11 cellular contexts compared by ENCODE assay signal in genomic region chr17:41691031-41691777, GRCh38. TPM values are rescaled to one million over a fixed set of nuclear protein-coding genes. Genes with fewer than 3 reads are reported as not detected.
A peak's percentile ranks its signal among the peaks of the same experiment; 100 is the strongest.
DNase-seq lines count a peak whose midpoint lies in the region; ATAC-seq, FAIRE-seq and TF ChIP-seq lines count a peak whose summit lies in the region.
"Had no signal": no experiment of that assay in that cellular context is flagged by ENCODE, and none has a peak within 500 bp of the region (broad histone marks: within the 10 kb centered on the region; RNA-seq: fewer than 3 reads in every experiment).

No MANE protein-coding gene starts in this region.

- no TSS peak for BruUV-seq in K562 (replicated peaks; lab: Mats Ljungman, UMichigan)

- peak overlapping the region; percentile 74 to 91; a peak in 1 of 4 replicates for H3K9ac ChIP-seq in K562 (ENCODE audit: insufficient read depth in 1 of 2, low read depth in 2 of 2, low read length in 2 of 2)

- WGBS in K562 (ENCODE audit: insufficient coverage, low coverage, missing lambda C conversion rate) = 83% methylated on average over 10 of the region's 10 CpGs

- no peak for DNase-seq in AG10803 (ENCODE audit: low read depth)
- peak; percentile 12 for DNase-seq in HT-29 (ENCODE audit: low spot score)
- no peak for DNase-seq in K562 (ENCODE audit: extremely low read depth in 1 of 4, low spot score in 3 of 4)
- no peak for DNase-seq in mesothelial cell of epicardium (ENCODE audit: low spot score in 2 of 2, unreplicated experiment in 2 of 2)
- no peak for DNase-seq in NCI-H345 treated with DMSO at 0.1 percent for 48 hours (lab: John Stamatoyannopoulos, UW; ENCODE audit: unreplicated experiment)
- DNase-seq: amygdala, H7, SHP77 treated with DMSO at 0.1 percent for 48 hours had no signal

- H4K20me1 ChIP-seq in K562 (replicated peaks; ENCODE audit: control insufficient read depth, insufficient read depth, low read length) = peaks cover 15% of the 10 kb centered on the region

- TF ChIP-seq CTCF in AG10803 (conservative IDR thresholded peaks at IDR 0.05; ENCODE audit: low read length) (no peak), K562 (IDR thresholded peaks at IDR 0.05 in 2 of 3, conservative IDR thresholded peaks at IDR 0.05 in 1 of 3; ENCODE audit: insufficient read depth in 2 of 3, low read depth in 1 of 3, low read length in 3 of 3) (no peak), mesothelial cell of epicardium (IDR thresholded peaks at IDR 0.05; ENCODE audit: unreplicated experiment) (no peak)

- in situ Hi-C loops in K562 (cut with MboI) = no loop called here

- peak overlapping the region; percentile 92 for H3K4me3 Mint-ChIP-seq in mesothelial cell of epicardium

- POLR2A ChIA-PET in K562 (lab: Yijun Ruan, JAX) = interaction anchor here (0.6 to 7.4 kb wide), 35 partner anchors 12 to 1328 kb away, joined by 3 to 406 read pairs (median 4); partner anchors contain the start of genes DNAJC7, JUP, KRT19 and ODAD4

- H2AFZ ChIP-seq in K562 (ENCODE audit: low read depth, low read length) = no peak overlapping the region

- TF ChIP-seq RAD21 in K562 (CRISPR knock-in tag; conservative IDR thresholded peaks at IDR 0.05 in 1 of 2, IDR thresholded peaks at IDR 0.05 in 1 of 2) = no peak

- no peaks in the 10 kb centered on the region for H3K9me1 ChIP-seq in K562 (ENCODE audit: control insufficient read depth, insufficient read depth, low read length)

- H3K27me3 Mint-ChIP-seq in mesothelial cell of epicardium (ENCODE audit: low read depth) = no peaks in the 10 kb centered on the region

- CTCF ChIA-PET in K562 (lab: Yijun Ruan, JAX; ENCODE audit: low intra/inter-chr PET ratio) = interaction anchor here (0.7 kb wide), 1 partner anchor 29 kb away, joined by 3 read pairs; no protein-coding TSS in a partner anchor

- H3K4me3 ChIP-seq in AG10803 (ENCODE audit: low read length) (peak overlapping the region; percentile 71), K562 (no peak overlapping the region; the same call in 1 of the 2 replicates)

- H3K9me3 ChIP-seq in K562 (replicated peaks; ENCODE audit: control insufficient read depth, insufficient read depth, low read depth, low read length) = no peaks in the 10 kb centered on the region

- H3K9me3 Mint-ChIP-seq in mesothelial cell of epicardium = no peaks in the 10 kb centered on the region

- peak overlapping the region; percentile 16 for H3K27ac Mint-ChIP-seq in mesothelial cell of epicardium

- peak overlapping the region; percentile 92; the same call in 2 of the 3 replicates for H3K27ac ChIP-seq in K562 (ENCODE audit: extremely low read depth, low read depth, low read length)

- intact Hi-C loops in K562 (cut with micrococcal nuclease) = no loop called here

- FAIRE-seq in K562 (lab: Jason Lieb, UNC) = no peak

- H3K36me3 ChIP-seq in K562 (ENCODE audit: control insufficient read depth, insufficient read depth, low read length) = peaks cover 53% of the 10 kb centered on the region

- TF ChIP-seq POLR2A in K562 (conservative IDR thresholded peaks at IDR 0.05) = no peak; the same call in 1 of the 2 replicates

- H3K4me2 ChIP-seq in K562 (ENCODE audit: insufficient read depth, low read length) = peak overlapping the region; percentile 99

- peaks cover 34% of the 10 kb centered on the region for H3K79me2 ChIP-seq in K562 (ENCODE audit: control insufficient read depth, insufficient read depth, low read length)

- peaks cover 11 to 24% of the 10 kb centered on the region in 2 experiments; a peak in 4 of 5 replicates for H3K4me1 ChIP-seq in K562 (replicated peaks in 1 of 2; ENCODE audit: control insufficient read depth in 2 of 2, insufficient read depth in 2 of 2, low read length in 2 of 2)

- H3K4me1 Mint-ChIP-seq in mesothelial cell of epicardium = peaks cover 17% of the 10 kb centered on the region

- peaks cover 26% of the 10 kb centered on the region for H3K36me3 Mint-ChIP-seq in mesothelial cell of epicardium

- no peak for TF ChIP-seq EP300 in K562 (IDR thresholded peaks at IDR 0.05; ENCODE audit: low read length)

- no peak for ATAC-seq in K562
- ATAC-seq in GM19351 (IDR thresholded peaks at IDR 0.05; ENCODE audit: unreplicated experiment) = no peak
- no peak for ATAC-seq in HG02623 (IDR thresholded peaks at IDR 0.05; ENCODE audit: unreplicated experiment)
- ATAC-seq in GM21367 (IDR thresholded peaks at IDR 0.05; ENCODE audit: unreplicated experiment) = no peak

- H3K27me3 ChIP-seq in K562 (ENCODE audit: control insufficient read depth in 2 of 2, insufficient read depth in 2 of 2, low read length in 2 of 2) = no peaks in the 10 kb centered on the region

TF ChIP-seq in K562, 482 proteins besides CTCF, POLR2A, EP300 and RAD21 (continues in another document):
- no peak for TF ChIP-seq CAMTA2 (CRISPR knock-in tag; conservative IDR thresholded peaks at IDR 0.05)

RNA-seq across cellular contexts. Expression of gene EIF1, which starts 2.5 kb away (rescaled TPM):
- 81.6 and 91.6 TPM in 2 replicates for total RNA-seq in HT-29 (2014; rRNA removed; shearing (Covaris generic))
- 298 and 342 TPM in 2 replicates for total RNA-seq in K562 (2011; cell fraction: chromatin; rRNA removed; ENCODE audit: low replicate concordance)
- total RNA-seq in K562 (2011; cell fraction: nucleolus; rRNA removed) = 197 and 220 TPM in 2 replicates
- 315 and 402 TPM in 2 replicates for total RNA-seq in K562 (2011; cell fraction: nucleoplasm; rRNA removed)
- total RNA-seq in K562 (2014; rRNA removed) (81.3 and 85.7 TPM in 2 replicates), K562 (2014; rRNA removed; fragmentation: Illumina TruSeq; extraction: Trizol) (95.4 and 115 TPM in 2 replicates), K562 (2015; rRNA removed; fragmentation: Illumina TruSeq; extraction: Trizol) (67.0 and 77.8 TPM in 2 replicates), K562 (2021) (880 and 965 TPM in 2 replicates), mesothelial cell of epicardium (600 to 610 TPM (median 606 TPM) in 3 replicates)
- polyA plus RNA-seq in K562 (2011; rRNA removed) (255 and 320 TPM in 2 replicates), K562 (2014; fragmentation: Illumina TruSeq; extraction: Trizol) (612 and 683 TPM in 2 replicates), K562 (2014; fragmentation: Nextera tagmentation; extraction: Ambion mirVana) (1,000 to 10,000 TPM; 1,018 to 1,204 TPM), K562 (2014; rRNA removed) (236 and 297 TPM in 2 replicates)
- polyA plus RNA-seq in K562 (2011; cell fraction: cytosol; rRNA removed) = 104 and 119 TPM in 2 replicates
- 247 and 265 TPM in 2 replicates for polyA plus RNA-seq in K562 (2011; cell fraction: nucleus; rRNA removed)
- 675 and 2,132 TPM in 2 replicates for polyA plus RNA-seq in K562 (2012)
- polyA minus RNA-seq in K562 (2011; rRNA and poly(A)+ RNA removed) = 97.5 and 123 TPM in 2 replicates
- polyA minus RNA-seq in K562 (2011; cell fraction: cytosol; rRNA and poly(A)+ RNA removed) = 123 and 125 TPM in 2 replicates
- 139 and 151 TPM in 2 replicates for polyA minus RNA-seq in K562 (2011; cell fraction: nucleus; rRNA and poly(A)+ RNA removed)

RNA-seq across cellular contexts. Expression of gene GAST, which starts 20.9 kb away (rescaled TPM):
- total RNA-seq in HT-29 (2014; rRNA removed; shearing (Covaris generic)) = not detected in 2 replicates
- total RNA-seq in K562 (2011; cell fraction: chromatin; rRNA removed; ENCODE audit: low replicate concordance) = not detected in 2 replicates
- not detected in 2 replicates for total RNA-seq in K562 (2011; cell fraction: nucleolus; rRNA removed)
- total RNA-seq in K562 (2011; cell fraction: nucleoplasm; rRNA removed) = not detected in 2 replicates
- not detected in 2 replicates for total RNA-seq in K562 (2014; rRNA removed)
- total RNA-seq in K562 (2014; rRNA removed; fragmentation: Illumina TruSeq; extraction: Trizol) = not detected in 2 replicates
- not detected in 2 replicates for total RNA-seq in K562 (2015; rRNA removed; fragmentation: Illumina TruSeq; extraction: Trizol)
- total RNA-seq in K562 (2021) = not detected in 2 replicates
- polyA plus RNA-seq in K562 (2011; rRNA removed) = not detected in 2 replicates
- not detected in 2 replicates for polyA plus RNA-seq in K562 (2011; cell fraction: cytosol; rRNA removed)
- not detected in 2 replicates for polyA plus RNA-seq in K562 (2011; cell fraction: nucleus; rRNA removed)
- polyA plus RNA-seq in K562 (2012) = not detected in 2 replicates
- polyA plus RNA-seq in K562 (2014; fragmentation: Illumina TruSeq; extraction: Trizol) = not detected in 2 replicates
- polyA plus RNA-seq in K562 (2014; fragmentation: Nextera tagmentation; extraction: Ambion mirVana) = not detected
- polyA plus RNA-seq in K562 (2014; rRNA removed) = not detected in 2 replicates
- not detected in 2 replicates for polyA minus RNA-seq in K562 (2011; rRNA and poly(A)+ RNA removed)
- not detected in 2 replicates for polyA minus RNA-seq in K562 (2011; cell fraction: cytosol; rRNA and poly(A)+ RNA removed)
- polyA minus RNA-seq in K562 (2011; cell fraction: nucleus; rRNA and poly(A)+ RNA removed) = not detected in 2 replicates
- not detected in 3 replicates for total RNA-seq in mesothelial cell of epicardium
- total RNA-seq: H7 had no signal

RNA-seq across cellular contexts. Expression of gene HAP1, which starts 43.2 kb away (rescaled TPM):
- total RNA-seq in HT-29 (2014; rRNA removed; shearing (Covaris generic)) = not detected in 2 replicates
- total RNA-seq in K562 (2011; cell fraction: chromatin; rRNA removed; ENCODE audit: low replicate concordance) = 0.09 TPM in 1 of 2 replicates, not detected in the other
- not detected in 2 replicates for total RNA-seq in K562 (2011; cell fraction: nucleolus; rRNA removed)
- not detected in 2 replicates for total RNA-seq in K562 (2011; cell fraction: nucleoplasm; rRNA removed)
- total RNA-seq in K562 (2014; rRNA removed) (under 0.01 TPM in 1 of 2 replicates, not detected in the other), K562 (2014; rRNA removed; fragmentation: Illumina TruSeq; extraction: Trizol) (not detected in 2 replicates), K562 (2015; rRNA removed; fragmentation: Illumina TruSeq; extraction: Trizol) (0.04 TPM in 1 of 2 replicates, not detected in the other), K562 (2021) (0.09 TPM in 1 of 2 replicates, not detected in the other), mesothelial cell of epicardium (0.44 to 0.66 TPM (median 0.45 TPM) in 3 replicates)
- polyA plus RNA-seq in K562 (2011; rRNA removed) (not detected in 2 replicates), K562 (2014; fragmentation: Illumina TruSeq; extraction: Trizol) (not detected in 2 replicates), K562 (2014; fragmentation: Nextera tagmentation; extraction: Ambion mirVana) (not detected), K562 (2014; rRNA removed) (not detected in 2 replicates)
- polyA plus RNA-seq in K562 (2011; cell fraction: cytosol; rRNA removed) = 0.04 TPM in 1 of 2 replicates, not detected in the other
- 0.07 and 0.15 TPM in 2 replicates for polyA plus RNA-seq in K562 (2011; cell fraction: nucleus; rRNA removed)
- polyA plus RNA-seq in K562 (2012) = 0.04 TPM in 1 of 2 replicates, not detected in the other
- not detected in 2 replicates for polyA minus RNA-seq in K562 (2011; rRNA and poly(A)+ RNA removed)
- polyA minus RNA-seq in K562 (2011; cell fraction: cytosol; rRNA and poly(A)+ RNA removed) = not detected in 2 replicates
- polyA minus RNA-seq in K562 (2011; cell fraction: nucleus; rRNA and poly(A)+ RNA removed) = not detected in 2 replicates
